22 cellular contexts compared by ENCODE assay signal in the genomic region with DNA sequence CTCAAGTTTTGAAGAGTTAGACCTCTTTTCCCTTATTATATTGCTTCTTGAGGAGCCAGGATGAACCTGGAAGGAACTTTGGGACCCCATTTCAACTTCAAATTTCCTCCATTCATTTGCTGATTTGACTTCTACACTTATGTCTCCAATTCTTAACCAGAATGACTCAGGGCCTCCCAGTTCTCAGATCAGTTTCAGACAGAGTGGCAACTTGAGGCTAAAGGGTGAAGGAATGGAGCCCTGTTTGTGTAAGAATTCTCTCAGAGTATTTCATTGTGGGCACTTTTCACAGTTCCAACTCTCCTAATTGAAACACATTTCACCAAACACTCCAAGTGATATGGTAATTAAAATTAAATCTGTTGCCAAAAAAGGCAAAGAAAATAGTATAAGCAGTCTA.
DNase-seq lines count a peak whose midpoint lies in the region; ATAC-seq lines count a peak whose summit lies in the region.
"Had no signal": no experiment of that assay in that cellular context is flagged by ENCODE, and none has a peak within 500 bp of the region (broad histone marks: within the 10 kb centered on the region; RNA-seq: fewer than 3 reads in every experiment).

No MANE protein-coding gene starts in this region.

- no peak overlapping the region for H3K9ac ChIP-seq in NT2/D1 (ENCODE audit: insufficient read length, low read depth)

- H3K9me3 ChIP-seq in NT2/D1 (ENCODE audit: insufficient read depth, low read length) = peaks cover 2% of the 10 kb centered on the region; the same call in 1 of the 2 replicates

- no peaks in the 10 kb centered on the region for H3K36me3 ChIP-seq in NT2/D1 (ENCODE audit: insufficient read depth, insufficient read length, low read length)

- H3K4me3 ChIP-seq in NT2/D1 (ENCODE audit: insufficient read length, low read depth) = no peak overlapping the region

- H3K27me3 ChIP-seq in NT2/D1 (ENCODE audit: insufficient read depth, insufficient read length) = no peaks in the 10 kb centered on the region

- no peaks in the 10 kb centered on the region for H3K4me1 ChIP-seq in NT2/D1 (ENCODE audit: insufficient read depth, insufficient read length)

- peak; percentile 13 for DNase-seq in EH (ENCODE audit: low read depth)
- DNase-seq in NT2/D1 (ENCODE audit: low read depth, low spot score) = peak; percentile 8
- DNase-seq in fibroblast of gingiva (ENCODE audit: low read depth) = peak; percentile 19
- DNase-seq in renal cortical epithelial cell (ENCODE audit: low read depth) = peak; percentile 61
- DNase-seq in T1000 (lab: John Stamatoyannopoulos, UW) = no peak
- DNase-seq: CD8-positive, alpha-beta memory T cell; DMS 273 treated with DMSO at 0.1 percent for 48 hours; DMS79; H9; KG1; NCI-H1048; NCI-H1417 treated with DMSO at 0.1 percent for 48 hours; NCI-H1694 treated with DMSO at 0.1 percent for 48 hours; NCI-H2081; NCI-H2171; NCI-H226; NCI-H510A; NCI-H69; SHP77 had no signal

- ATAC-seq in HG02885 (IDR thresholded peaks at IDR 0.05; ENCODE audit: poor library complexity, unreplicated experiment) (no peak), GM21360 (IDR thresholded peaks at IDR 0.05; ENCODE audit: unreplicated experiment) (no peak)
- ATAC-seq: Panc1 had no signal
